Comparison of ENCODE assay signal across 9 cellular contexts in the genomic region with DNA sequence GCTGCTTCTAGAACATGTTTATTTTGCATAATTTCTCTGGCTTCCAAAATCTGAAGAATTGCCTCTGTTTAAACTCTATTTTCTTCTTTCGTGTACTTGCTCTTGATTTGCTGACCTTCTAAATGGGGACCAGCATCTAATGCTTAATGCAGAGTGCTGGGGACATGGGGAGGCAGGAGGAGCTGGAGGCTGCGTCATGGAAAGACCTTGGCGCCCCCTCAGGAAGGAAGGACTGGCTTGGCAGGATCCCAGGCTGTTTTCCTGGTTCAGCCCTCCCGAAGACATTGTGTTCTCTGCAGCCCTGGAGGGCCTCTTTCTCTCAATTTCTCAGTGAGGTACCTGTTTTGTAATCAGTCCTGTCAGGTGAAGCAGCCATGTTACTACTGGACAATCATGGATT. TPM values are rescaled to one million over a fixed set of nuclear protein-coding genes. Genes with fewer than 3 reads are reported as not detected.
DNase-seq lines count a peak whose midpoint lies in the region; TF ChIP-seq lines count a peak whose summit lies in the region.
"Had no signal": no experiment of that assay in that cellular context is flagged by ENCODE, and none has a peak within 500 bp of the region (broad histone marks: within the 10 kb centered on the region; RNA-seq: fewer than 3 reads in every experiment).

No MANE protein-coding gene starts in this region.

- H3K4me3 ChIP-seq in astrocyte of the spinal cord (ENCODE audit: low read depth, low read length) (no peak overlapping the region), testis (no peak overlapping the region)
- H3K4me3 ChIP-seq: A549 had no signal

- peak; percentile 16 for DNase-seq in NCI-H748 (lab: John Stamatoyannopoulos, UW; ENCODE audit: unreplicated experiment)
- no peak for DNase-seq in NCI-H748 treated with DMSO at 0.1 percent for 48 hours (lab: John Stamatoyannopoulos, UW)
- DNase-seq in astrocyte of the spinal cord (ENCODE audit: low read depth, low spot score), result peak; percentile 10
- peak; percentile 71 for DNase-seq in islet precursor cell
- peak; percentile 87 for DNase-seq in testis
- DNase-seq in DMS79 treated with DMSO at 0.1 percent for 48 hours (lab: John Stamatoyannopoulos, UW), result no peak
- DNase-seq in SW480 (ENCODE audit: low spot score), result no peak
- DNase-seq in NCI-H774 (lab: John Stamatoyannopoulos, UW), result no peak

- TF ChIP-seq CTCF in astrocyte of the spinal cord (IDR thresholded peaks at IDR 0.05; ENCODE audit: low read depth, low read length), result no peak
- TF ChIP-seq CTCF in testis (IDR thresholded peaks at IDR 0.05), result no peak

- no peaks in the 10 kb centered on the region for H3K9me3 ChIP-seq in testis
- H3K9me3 ChIP-seq: A549 had no signal

- 21 to 50% methylated on average over 4 of the region's 4 CpGs for whole genome bisulfite sequencing in testis, 2 donors

- in situ Hi-C loops in astrocyte of the spinal cord (cut with HindIII; ENCODE audit: low sequenced_read_pairs), result no loop called here

- H3K27me3 ChIP-seq in testis, result no peaks in the 10 kb centered on the region

- H3K4me1 ChIP-seq in testis, result peaks cover 16% of the 10 kb centered on the region

- H3K27ac ChIP-seq in testis, result peak overlapping the region; percentile 9 to 71
- H3K27ac ChIP-seq: A549 had no signal

- intact Hi-C loops in testis (cut with DNase I; ENCODE audit: low total_unique reads), result loop anchor here (10.0 kb wide), 1 partner anchor 108 kb away; no protein-coding TSS in a partner anchor

- TF ChIP-seq POLR2A in testis (IDR thresholded peaks at IDR 0.05), result no peak

- no peaks in the 10 kb centered on the region for H3K36me3 ChIP-seq in testis (ENCODE audit: low read depth, missing control alignments)

RNA-seq across cellular contexts. Expression of gene PRKCH, which starts 5.5 kb away (rescaled TPM):
- 10 to 100 TPM; 25.4 to 26.8 TPM for total RNA-seq in testis
- polyA plus RNA-seq in testis (ENCODE audit: insufficient read depth, low read depth, low replicate concordance), result 15.0 TPM

RNA-seq across cellular contexts. Expression of gene TMEM30B, which starts 45.7 kb away (rescaled TPM):
- 10 to 100 TPM in 1 of 2 donors, 1 to 10 TPM in 1; 8.9 to 11.4 TPM for total RNA-seq in testis
- polyA plus RNA-seq in testis (ENCODE audit: insufficient read depth, low read depth, low replicate concordance), result 5.9 TPM

Comparison
In these comparisons a context has a peak if more than half of its experiments do, and no peak if none do; other contexts are left out.
1. DNase-seq: peak in NCI-H748 (single experiment), astrocyte of the spinal cord (single experiment), islet precursor cell (single experiment) and testis (single experiment); none in NCI-H748 treated with DMSO at 0.1 percent for 48 hours (single experiment), DMS79 treated with DMSO at 0.1 percent for 48 hours (single experiment), SW480 (single experiment) and NCI-H774 (single experiment).